ENCODE assay signal across 25 cellular contexts in genomic region chr2:180258041-180258537, GRCh38.
"Had no signal": no experiment of that assay in that cellular context is flagged by ENCODE, and none has a peak within 500 bp of the region (broad histone marks: within the 10 kb centered on the region; RNA-seq: fewer than 3 reads in every experiment).

No MANE protein-coding gene starts in this region.

- H3K27ac ChIP-seq: dorsolateral prefrontal cortex, lower lobe of right lung, neutrophil, pancreas, right atrium auricular region, stomach, vagina had no signal

- H3K36me3 Mint-ChIP-seq: immature natural killer cell; natural killer cell treated with Interleukin-12 subunit alpha and Interleukin-12 subunit beta and Interleukin-15 and Interleukin-18, amount 100 ng/mL, for 72 hours; stimulated activated effector memory CD8-positive, alpha-beta T cell treated with anti-CD3 and anti-CD28 coated beads, Interleukin-12 subunit alpha, Interleukin-12 subunit beta, amount 100 ng/mL, for 72 hours had no signal

- H3K4me3 Mint-ChIP-seq: immature natural killer cell; natural killer cell treated with Interleukin-12 subunit alpha and Interleukin-12 subunit beta and Interleukin-15 and Interleukin-18, amount 100 ng/mL, for 72 hours; neural crest cell; stimulated activated effector memory CD8-positive, alpha-beta T cell treated with anti-CD3 and anti-CD28 coated beads, Interleukin-12 subunit alpha, Interleukin-12 subunit beta, amount 100 ng/mL, for 72 hours had no signal

- H3K9me3 Mint-ChIP-seq: stimulated activated effector memory CD8-positive, alpha-beta T cell treated with anti-CD3 and anti-CD28 coated beads, Interleukin-12 subunit alpha, Interleukin-12 subunit beta, amount 100 ng/mL, for 72 hours had no signal

- H3K4me3 ChIP-seq: dorsolateral prefrontal cortex, lower lobe of right lung, pancreas, right atrium auricular region, smooth muscle cell, stomach, thyroid gland, vagina had no signal

- DNase-seq: dorsolateral prefrontal cortex; effector CD4-positive, alpha-beta T cell; hypothalamus; immature natural killer cell; islet precursor cell; kidney glomerular epithelial cell; left ventricle myocardium superior; lower lobe of right lung; pancreas; stimulated activated CD4-positive, alpha-beta T cell treated with anti-CD3 and anti-CD28 coated beads, Interleukin-12 subunit alpha, Interleukin-12 subunit beta, amount 100 ng/mL, for 4 hours; stimulated activated CD4-positive, alpha-beta T cell treated with anti-CD3 and anti-CD28 coated beads, Interleukin-2, amount 100 ng/mL, for 24 hours; stimulated activated CD4-positive, alpha-beta T cell treated with anti-CD3 and anti-CD28 coated beads, Interleukin-4, amount 100 ng/mL, for 24 hours; stimulated activated naive CD4-positive, alpha-beta T cell treated with Interleukin-2 at 50 U/mL for 16 hours; stomach; thyroid gland; trophoblast cell had no signal

- H3K4me1 Mint-ChIP-seq: immature natural killer cell; neural crest cell; stimulated activated effector memory CD8-positive, alpha-beta T cell treated with anti-CD3 and anti-CD28 coated beads, Interleukin-12 subunit alpha, Interleukin-12 subunit beta, amount 100 ng/mL, for 72 hours had no signal

- ATAC-seq: left ventricle myocardium superior; lower lobe of right lung; natural killer cell treated with Interleukin-12 subunit alpha and Interleukin-12 subunit beta and Interleukin-15 and Interleukin-18, amount 100 ng/mL, for 72 hours; pancreas; sciatic nerve; stimulated activated effector memory CD8-positive, alpha-beta T cell treated with anti-CD3 and anti-CD28 coated beads, Interleukin-12 subunit alpha, Interleukin-12 subunit beta, amount 100 ng/mL, for 72 hours had no signal

- H3K27ac Mint-ChIP-seq: immature natural killer cell; natural killer cell treated with Interleukin-12 subunit alpha and Interleukin-12 subunit beta and Interleukin-15 and Interleukin-18, amount 100 ng/mL, for 72 hours; progenitor cell of endocrine pancreas; stimulated activated effector memory CD8-positive, alpha-beta T cell treated with anti-CD3 and anti-CD28 coated beads, Interleukin-12 subunit alpha, Interleukin-12 subunit beta, amount 100 ng/mL, for 72 hours had no signal

- H3K27me3 Mint-ChIP-seq: natural killer cell treated with Interleukin-12 subunit alpha and Interleukin-12 subunit beta and Interleukin-15 and Interleukin-18, amount 100 ng/mL, for 72 hours; progenitor cell of endocrine pancreas had no signal
